Comparison of ENCODE assay signal across 10 cellular contexts in genomic region chr16:69520800-69521602, GRCh38.
DNase-seq lines count a peak whose midpoint lies in the region; ATAC-seq lines count a peak whose summit lies in the region.
"Had no signal": no experiment of that assay in that cellular context is flagged by ENCODE, and none has a peak within 500 bp of the region (broad histone marks: within the 10 kb centered on the region; RNA-seq: fewer than 3 reads in every experiment).

No MANE protein-coding gene starts in this region.

- peak overlapping the region; percentile 91 for H3K27ac Mint-ChIP-seq in activated T-cell treated with anti-CD3 and anti-CD28 coated beads, Interleukin-2, amount 50 U/mL, for 24 hours
- H3K27ac Mint-ChIP-seq: B cell had no signal

- H3K4me1 Mint-ChIP-seq in activated T-cell treated with anti-CD3 and anti-CD28 coated beads, Interleukin-2, amount 50 U/mL, for 24 hours (ENCODE audit: low read depth): peaks cover 28% of the 10 kb centered on the region
- H3K4me1 Mint-ChIP-seq: B cell had no signal

- peaks cover 6% of the 10 kb centered on the region for H3K9me3 Mint-ChIP-seq in activated T-cell treated with anti-CD3 and anti-CD28 coated beads, Interleukin-2, amount 50 U/mL, for 24 hours

- DNase-seq in activated T-cell treated with anti-CD3 and anti-CD28 coated beads, Interleukin-2, amount 50 U/mL, for 24 hours: peak; percentile 35
- DNase-seq in activated T-cell treated with anti-CD3 and anti-CD28 coated beads, Interleukin-2, amount 50 U/mL, for 1 hour: no peak
- peak; percentile 3 for DNase-seq in activated naive CD8-positive, alpha-beta T cell treated with anti-CD3 and anti-CD28 coated beads, Interleukin-2, amount 50 U/mL, for 16 hours (ENCODE audit: low read depth, low spot score)
- peak; percentile 37 to 60 for DNase-seq in stimulated activated CD8-positive, alpha-beta memory T cell treated with anti-CD3 and anti-CD28 coated beads, Interleukin-7, amount 100 ng/mL, for 48 hours (ENCODE audit: extremely low read depth in 1 of 2, low read depth in 1 of 2)
- DNase-seq in NCI-H2196 (lab: John Stamatoyannopoulos, UW; ENCODE audit: unreplicated experiment): no peak
- no peak for DNase-seq in NCI-H524 (lab: John Stamatoyannopoulos, UW)
- no peak for DNase-seq in NCI-H82 treated with DMSO at 0.1 percent for 48 hours (lab: John Stamatoyannopoulos, UW; ENCODE audit: unreplicated experiment)

- peak; percentile 55 for ATAC-seq in HG03196 (IDR thresholded peaks at IDR 0.05; ENCODE audit: unreplicated experiment)
- ATAC-seq: left lobe of liver had no signal

- H3K36me3 Mint-ChIP-seq in activated T-cell treated with anti-CD3 and anti-CD28 coated beads, Interleukin-2, amount 50 U/mL, for 24 hours (ENCODE audit: low read depth): no peaks in the 10 kb centered on the region

- no peaks in the 10 kb centered on the region for H3K27me3 Mint-ChIP-seq in activated T-cell treated with anti-CD3 and anti-CD28 coated beads, Interleukin-2, amount 50 U/mL, for 24 hours
- H3K27me3 Mint-ChIP-seq: B cell had no signal

- peak overlapping the region; percentile 37 for H3K4me3 Mint-ChIP-seq in activated T-cell treated with anti-CD3 and anti-CD28 coated beads, Interleukin-2, amount 50 U/mL, for 24 hours
- H3K4me3 Mint-ChIP-seq: B cell had no signal

Comparison
In these comparisons a context has a peak if more than half of its experiments do, and no peak if none do; other contexts are left out.
1. DNase-seq: peak in activated T-cell treated with anti-CD3 and anti-CD28 coated beads, Interleukin-2, amount 50 U/mL, for 24 hours (single experiment), activated naive CD8-positive, alpha-beta T cell treated with anti-CD3 and anti-CD28 coated beads, Interleukin-2, amount 50 U/mL, for 16 hours (single experiment) and stimulated activated CD8-positive, alpha-beta memory T cell treated with anti-CD3 and anti-CD28 coated beads, Interleukin-7, amount 100 ng/mL, for 48 hours (2 of 2); none in activated T-cell treated with anti-CD3 and anti-CD28 coated beads, Interleukin-2, amount 50 U/mL, for 1 hour (single experiment), NCI-H2196 (single experiment), NCI-H524 (0 of 2) and NCI-H82 treated with DMSO at 0.1 percent for 48 hours (single experiment).